ENCODE assay signal across 22 cellular contexts in genomic region chr3:124333931-124334640, GRCh38.
"Had no signal": no experiment of that assay in that cellular context is flagged by ENCODE, and none has a peak within 500 bp of the region (broad histone marks: within the 10 kb centered on the region; RNA-seq: fewer than 3 reads in every experiment).

No MANE protein-coding gene starts in this region.

- H3K4me3 Mint-ChIP-seq: activated naive CD4-positive, alpha-beta T cell treated with anti-CD3 and anti-CD28 coated beads, Interleukin-2, amount 50 U/mL, for 24 hours; memory B cell; naive B cell; T-cell; T-helper 2 cell treated with Interferon-gamma antibody and Interleukin-4, amounts not matched to agents 5 μg/mL and 100 μg/mL, for 36 hours had no signal

- H3K9me3 Mint-ChIP-seq: T-helper 2 cell treated with Interferon-gamma antibody and Interleukin-4, amounts not matched to agents 5 μg/mL and 100 μg/mL, for 36 hours had no signal

- H3K27me3 Mint-ChIP-seq: progenitor cell of endocrine pancreas had no signal

- ATAC-seq: esophagus mucosa, left colon, mucosa of descending colon, T-cell had no signal

- H3K4me1 Mint-ChIP-seq: activated naive CD4-positive, alpha-beta T cell treated with anti-CD3 and anti-CD28 coated beads, Interleukin-2, amount 50 U/mL, for 24 hours; memory B cell; naive B cell; T-cell had no signal

- H3K36me3 ChIP-seq: brain microvascular endothelial cell, transverse colon, vagina had no signal

- H3K4me1 ChIP-seq: transverse colon, vagina had no signal

- DNase-seq: activated gamma-delta T cell treated with Interleukin-2 at 50 U/mL for 16 hours; activated T-cell treated with anti-CD3 and anti-CD28 coated beads, Interleukin-2, amount 50 U/mL, for 1 hour; anterior cingulate cortex; brain microvascular endothelial cell; caudate nucleus; effector memory CD4-positive, alpha-beta T cell; hippocampal formation; left colon; naive B cell; T-cell; transverse colon had no signal

- FAIRE-seq: endothelial cell of umbilical vein, frontal cortex, islet of Langerhans, TTC549 had no signal

- H3K4me3 ChIP-seq: mucosa of descending colon, transverse colon, vagina had no signal

- H3K9me3 ChIP-seq: mucosa of descending colon, transverse colon, vagina had no signal

- H3K27ac ChIP-seq: brain microvascular endothelial cell, transverse colon, vagina had no signal

- H3K27ac Mint-ChIP-seq: activated naive CD4-positive, alpha-beta T cell treated with anti-CD3 and anti-CD28 coated beads, Interleukin-2, amount 50 U/mL, for 24 hours; memory B cell; naive B cell; progenitor cell of endocrine pancreas; T-cell; T-helper 2 cell treated with Interferon-gamma antibody and Interleukin-4, amounts not matched to agents 5 μg/mL and 100 μg/mL, for 36 hours had no signal

- H3K36me3 Mint-ChIP-seq: activated naive CD4-positive, alpha-beta T cell treated with anti-CD3 and anti-CD28 coated beads, Interleukin-2, amount 50 U/mL, for 24 hours; memory B cell; naive B cell; T-cell had no signal

- H3K27me3 ChIP-seq: brain microvascular endothelial cell, transverse colon, vagina had no signal
